Comparison of ENCODE assay signal across 19 cellular contexts in the genomic region with DNA sequence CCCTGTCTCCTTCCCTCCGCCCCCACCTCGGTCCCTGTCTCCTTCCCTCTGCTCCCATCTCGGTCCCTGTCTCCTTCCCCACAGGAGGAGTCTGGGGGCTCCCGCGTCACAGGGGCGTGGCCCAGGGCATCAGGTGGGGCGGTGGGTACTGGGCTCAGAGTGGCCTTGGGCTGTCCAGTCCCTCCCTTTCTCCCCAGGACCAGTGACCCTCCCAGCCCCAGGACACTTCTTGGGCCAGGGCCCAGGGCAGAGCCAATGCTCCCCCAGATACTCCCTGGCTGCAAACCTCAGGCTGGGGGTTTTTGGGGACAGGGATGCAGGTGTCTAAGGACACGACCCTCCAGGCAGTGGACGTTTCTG. TPM values are rescaled to one million over a fixed set of nuclear protein-coding genes. Genes with fewer than 3 reads are reported as not detected.
DNase-seq lines count a peak whose midpoint lies in the region; ATAC-seq and TF ChIP-seq lines count a peak whose summit lies in the region.
"Had no signal": no experiment of that assay in that cellular context is flagged by ENCODE, and none has a peak within 500 bp of the region (broad histone marks: within the 10 kb centered on the region; RNA-seq: fewer than 3 reads in every experiment).

No MANE protein-coding gene starts in this region.

- no peak overlapping the region for H3K9ac ChIP-seq in BLaER1 treated with 17β-estradiol and CSF1 and Interleukin-3, amounts not matched to agents 10 nM and 100 nM

- ATAC-seq in activated CD8-positive, alpha-beta T cell treated with anti-CD3 and anti-CD28 coated beads for 36 hours, result no peak
- no peak for ATAC-seq in HG03039 (IDR thresholded peaks at IDR 0.05; ENCODE audit: unreplicated experiment)

- TF ChIP-seq CTCF in osteoblast (IDR thresholded peaks at IDR 0.05; ENCODE audit: extremely low read depth, low read depth, low read length), result no peak
- TF ChIP-seq CTCF in activated CD8-positive, alpha-beta T cell treated with anti-CD3 and anti-CD28 coated beads for 36 hours (IDR thresholded peaks at IDR 0.05), result no peak
- TF ChIP-seq CTCF in A673 (conservative IDR thresholded peaks at IDR 0.05; ENCODE audit: low read depth, low read length), result no peak

- H3K27ac Mint-ChIP-seq in activated CD8-positive, alpha-beta T cell treated with anti-CD3 and anti-CD28 coated beads for 36 hours, result no peak overlapping the region
- H3K27ac Mint-ChIP-seq: B cell; dendritic cell treated with granulocyte-macrophage colony-stimulating factor and Interleukin-4, amounts not matched to agents 40 ng/mL and 50 ng/mL, for 4 days; stimulated activated effector memory CD8-positive, alpha-beta T cell treated with anti-CD3 and anti-CD28 coated beads, Interleukin-12 subunit alpha, Interleukin-12 subunit beta, amount 100 ng/mL, for 72 hours; T-helper 1 cell treated with Interleukin-12 subunit alpha and Interleukin-12 subunit beta and Interleukin-4 antibody, amounts not matched to agents 30 μg/mL and 1 μg/mL, for 36 hours had no signal

- H3K27ac ChIP-seq in BLaER1 treated with 17β-estradiol and CSF1 and Interleukin-3, amounts not matched to agents 10 nM and 100 nM, result no peak overlapping the region
- H3K27ac ChIP-seq in osteoblast (ENCODE audit: low read depth, low read length), result no peak overlapping the region
- H3K27ac ChIP-seq in A673 (ENCODE audit: low read depth, low read length, poor library complexity, severe bottlenecking), result no peak overlapping the region
- H3K27ac ChIP-seq: gastrocnemius medialis, GM23248, tibial nerve had no signal

- no peaks in the 10 kb centered on the region for H3K27me3 Mint-ChIP-seq in activated CD8-positive, alpha-beta T cell treated with anti-CD3 and anti-CD28 coated beads for 36 hours
- H3K27me3 Mint-ChIP-seq: B cell had no signal

- intact Hi-C loops in activated CD8-positive, alpha-beta T cell treated with anti-CD3 and anti-CD28 coated beads for 36 hours (cut with micrococcal nuclease), result no loop called here
- intact Hi-C loops in A673 (cut with micrococcal nuclease; ENCODE audit: unreplicated experiment), result no loop called here

- no TSS peak for BruUV-seq in A673 (replicated peaks; lab: Mats Ljungman, UMichigan)

- peaks cover 30 to 64% (median 49%) of the 10 kb centered on the region in 10 experiments for H3K4me1 ChIP-seq in BLaER1 treated with 17β-estradiol and CSF1 and Interleukin-3, amounts not matched to agents 10 nM and 100 nM
- H3K4me1 ChIP-seq in osteoblast (ENCODE audit: insufficient read depth, low read length), result peaks cover 10% of the 10 kb centered on the region
- H3K4me1 ChIP-seq in A673 (ENCODE audit: insufficient read depth, low read length, poor library complexity, severe bottlenecking), result peaks cover 15% of the 10 kb centered on the region

- H3K4me2 ChIP-seq in BLaER1 treated with 17β-estradiol and CSF1 and Interleukin-3, amounts not matched to agents 10 nM and 100 nM, result peak overlapping the region in 7 of 11 experiments; percentile 60 to 81 (median 74); a peak in 9 of 22 replicates
- H3K4me2 ChIP-seq in osteoblast (ENCODE audit: insufficient read depth, low read length), result no peak overlapping the region

- DNase-seq in GM19238 (ENCODE audit: insufficient read length, low spot score) (peak; percentile 2), osteoblast (ENCODE audit: insufficient read length, low spot score, missing footprints) (peak; percentile 74), midbrain (lab: John Stamatoyannopoulos, UW) (no peak), A673 (ENCODE audit: low spot score) (no peak)
- DNase-seq in effector CD4-positive, alpha-beta T cell, result peak; percentile 1
- DNase-seq in activated CD8-positive, alpha-beta T cell treated with anti-CD3 and anti-CD28 coated beads for 36 hours, result no peak
- DNase-seq: kidney glomerular epithelial cell, SIG-M5 had no signal

- H3K4me1 Mint-ChIP-seq in activated CD8-positive, alpha-beta T cell treated with anti-CD3 and anti-CD28 coated beads for 36 hours (ENCODE audit: low read depth), result peaks cover 7% of the 10 kb centered on the region
- H3K4me1 Mint-ChIP-seq: stimulated activated effector memory CD8-positive, alpha-beta T cell treated with anti-CD3 and anti-CD28 coated beads, Interleukin-12 subunit alpha, Interleukin-12 subunit beta, amount 100 ng/mL, for 72 hours had no signal

- no peaks in the 10 kb centered on the region for H3K36me3 Mint-ChIP-seq in activated CD8-positive, alpha-beta T cell treated with anti-CD3 and anti-CD28 coated beads for 36 hours (ENCODE audit: low read depth)

- no peak overlapping the region for H3K4me3 Mint-ChIP-seq in activated CD8-positive, alpha-beta T cell treated with anti-CD3 and anti-CD28 coated beads for 36 hours
- H3K4me3 Mint-ChIP-seq: B cell; dendritic cell treated with granulocyte-macrophage colony-stimulating factor and Interleukin-4, amounts not matched to agents 40 ng/mL and 50 ng/mL, for 4 days; T-helper 1 cell treated with Interleukin-12 subunit alpha and Interleukin-12 subunit beta and Interleukin-4 antibody, amounts not matched to agents 30 μg/mL and 1 μg/mL, for 36 hours had no signal

- POLR2A ChIA-PET in activated CD8-positive, alpha-beta T cell treated with anti-CD3 and anti-CD28 coated beads for 36 hours (lab: Charles Lee), result no interaction called here
- POLR2A ChIA-PET in A673 (lab: Charles Lee; ENCODE audit: low non-redundant PET), result no interaction called here

- peaks cover 15 to 30% (median 22%) of the 10 kb centered on the region in 11 experiments for H3K27me3 ChIP-seq in BLaER1 treated with 17β-estradiol and CSF1 and Interleukin-3, amounts not matched to agents 10 nM and 100 nM
- H3K27me3 ChIP-seq in osteoblast (ENCODE audit: insufficient read depth, low read length) (no peaks in the 10 kb centered on the region), A673 (replicated peaks; ENCODE audit: insufficient read depth, low read depth, low read length, poor library complexity) (no peaks in the 10 kb centered on the region)
- H3K27me3 ChIP-seq: right atrium auricular region had no signal

- peaks cover 0 to 45% (median under 1%) of the 10 kb centered on the region in 11 experiments; a peak in 9 of 22 replicates for H4K20me1 ChIP-seq in BLaER1 treated with 17β-estradiol and CSF1 and Interleukin-3, amounts not matched to agents 10 nM and 100 nM
- no peaks in the 10 kb centered on the region for H4K20me1 ChIP-seq in osteoblast (ENCODE audit: insufficient read depth, low read length)

- no peaks in the 10 kb centered on the region for H3K79me2 ChIP-seq in osteoblast (ENCODE audit: insufficient read depth, low read length)

- CTCF ChIA-PET in activated CD8-positive, alpha-beta T cell treated with anti-CD3 and anti-CD28 coated beads for 36 hours (lab: Charles Lee), result no interaction called here
- CTCF ChIA-PET in A673 (lab: Charles Lee), result no interaction called here

- H3K36me3 ChIP-seq in BLaER1 treated with 17β-estradiol and CSF1 and Interleukin-3, amounts not matched to agents 10 nM and 100 nM, result peaks cover 0 to 16% (median 0%) of the 10 kb centered on the region in 11 experiments; a peak in 4 of 22 replicates
- H3K36me3 ChIP-seq in osteoblast (ENCODE audit: insufficient read depth, low read length) (no peaks in the 10 kb centered on the region), A673 (ENCODE audit: insufficient read depth, low read length, poor library complexity, severe bottlenecking) (no peaks in the 10 kb centered on the region)
- H3K36me3 ChIP-seq: gastrocnemius medialis, right atrium auricular region had no signal

- no peaks in the 10 kb centered on the region for H3K9me3 ChIP-seq in BLaER1 treated with 17β-estradiol and CSF1 and Interleukin-3, amounts not matched to agents 10 nM and 100 nM (replicated peaks in 1 of 11)
- no peaks in the 10 kb centered on the region for H3K9me3 ChIP-seq in osteoblast (ENCODE audit: low read depth, low read length)
- H3K9me3 ChIP-seq in A673 (ENCODE audit: low read depth, low read length, poor library complexity, severe bottlenecking), result no peaks in the 10 kb centered on the region
- H3K9me3 ChIP-seq: gastrocnemius medialis, right atrium auricular region, tibial nerve had no signal

- no peak overlapping the region for H3K4me3 ChIP-seq in BLaER1 treated with 17β-estradiol and CSF1 and Interleukin-3, amounts not matched to agents 10 nM and 100 nM
- H3K4me3 ChIP-seq in osteoblast (ENCODE audit: insufficient read depth, low read length) (no peak overlapping the region), A673 (ENCODE audit: low read depth, low read length, poor library complexity, severe bottlenecking) (no peak overlapping the region)

- H3K9me3 Mint-ChIP-seq in activated CD8-positive, alpha-beta T cell treated with anti-CD3 and anti-CD28 coated beads for 36 hours, result no peaks in the 10 kb centered on the region
- H3K9me3 Mint-ChIP-seq: dendritic cell treated with granulocyte-macrophage colony-stimulating factor and Interleukin-4, amounts not matched to agents 40 ng/mL and 50 ng/mL, for 4 days; stimulated activated effector memory CD8-positive, alpha-beta T cell treated with anti-CD3 and anti-CD28 coated beads, Interleukin-12 subunit alpha, Interleukin-12 subunit beta, amount 100 ng/mL, for 72 hours; T-helper 1 cell treated with Interleukin-12 subunit alpha and Interleukin-12 subunit beta and Interleukin-4 antibody, amounts not matched to agents 30 μg/mL and 1 μg/mL, for 36 hours had no signal

- no peak overlapping the region for H2AFZ ChIP-seq in osteoblast (ENCODE audit: low read length)

RNA-seq across cellular contexts. Expression of gene RNF223, which starts 6.8 kb away (rescaled TPM):
- total RNA-seq in osteoblast (not detected in 2 replicates), A673 (2021) (not detected in 2 replicates)
- not detected for total RNA-seq in activated CD8-positive, alpha-beta T cell treated with anti-CD3 and anti-CD28 coated beads for 36 hours
- total RNA-seq: B cell, gastrocnemius medialis, GM23248, LHCN-M2, right atrium auricular region, tibial nerve had no signal

RNA-seq across cellular contexts. Expression of gene C1orf159, which starts 35.0 kb away (rescaled TPM):
- total RNA-seq in osteoblast, result 5.4 and 8.5 TPM in 2 replicates
- total RNA-seq in activated CD8-positive, alpha-beta T cell treated with anti-CD3 and anti-CD28 coated beads for 36 hours, result 10 to 100 TPM; 17.5 to 20.3 TPM
- 26.8 and 28.4 TPM in 2 replicates for total RNA-seq in A673 (2021)

Comparison
In these comparisons a context has a peak if more than half of its experiments do, and no peak if none do; other contexts are left out.
1. DNase-seq: peak in GM19238 (single experiment), effector CD4-positive, alpha-beta T cell (single experiment) and osteoblast (single experiment); none in activated CD8-positive, alpha-beta T cell treated with anti-CD3 and anti-CD28 coated beads for 36 hours (single experiment), midbrain (single experiment) and A673 (single experiment).